Comparison of ENCODE assay signal across 10 cellular contexts in the genomic region with DNA sequence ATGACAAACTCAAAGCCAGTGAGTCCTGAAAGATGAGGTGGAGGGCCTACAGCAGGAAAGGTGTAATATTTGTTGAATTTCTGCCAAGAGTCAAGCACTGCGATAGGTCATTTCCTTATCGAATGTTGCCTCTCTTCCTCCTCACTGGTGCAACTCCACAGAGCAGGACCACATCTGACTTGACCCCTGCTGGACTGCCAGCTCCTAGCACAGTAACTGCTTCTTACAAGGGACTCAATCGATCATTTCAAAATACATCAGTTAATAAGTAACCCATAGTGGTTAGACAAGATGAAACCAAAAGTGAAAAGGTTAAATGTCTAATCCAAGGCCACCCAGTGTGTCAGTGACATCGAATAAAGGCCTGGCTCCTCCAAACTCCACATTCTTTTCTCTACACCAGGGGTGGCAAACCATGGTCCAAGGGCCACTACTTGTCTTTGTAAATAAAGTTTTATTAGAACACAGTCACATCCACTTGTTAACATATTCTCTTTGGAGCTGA.
A peak's percentile ranks its signal among the peaks of the same experiment; 100 is the strongest.
DNase-seq lines count a peak whose midpoint lies in the region; ATAC-seq, FAIRE-seq and TF ChIP-seq lines count a peak whose summit lies in the region.
"Had no signal": no experiment of that assay in that cellular context is flagged by ENCODE, and none has a peak within 500 bp of the region (broad histone marks: within the 10 kb centered on the region; RNA-seq: fewer than 3 reads in every experiment).

No MANE protein-coding gene starts in this region.

- intact Hi-C loops in heart right ventricle (cut with DNase I), result no loop called here

- H3K36me3 ChIP-seq in heart right ventricle, result peaks cover 0 to 18% (median 0%) of the 10 kb centered on the region in 9 donors

- H3K9me3 ChIP-seq in heart right ventricle, result no peaks in the 10 kb centered on the region

- WGBS in heart right ventricle, 2 donors, result 69 to 79% methylated on average over 4 of the region's 4 CpGs

- H3K4me3 ChIP-seq in heart right ventricle, result no peak overlapping the region

- ATAC-seq in GM21515 (IDR thresholded peaks at IDR 0.05; ENCODE audit: unreplicated experiment) (peak; percentile 88), HG03432 (IDR thresholded peaks at IDR 0.05; ENCODE audit: unreplicated experiment) (peak; percentile 91), heart right ventricle (no peak)

- DNase-seq in glomerular visceral epithelial cell (ENCODE audit: extremely low spot score), result peak; percentile 29
- no peak for DNase-seq in SKM-1 (lab: John Stamatoyannopoulos, UW; ENCODE audit: unreplicated experiment)
- no peak for DNase-seq in heart right ventricle
- DNase-seq in AML-193 (lab: John Stamatoyannopoulos, UW), result no peak
- DNase-seq in GM12891 (ENCODE audit: insufficient read length, low spot score), result no peak
- DNase-seq: DMS79 treated with DMSO at 0.1 percent for 48 hours had no signal

- no peak overlapping the region for H3K27ac ChIP-seq in heart right ventricle

- FAIRE-seq in GM12891 (lab: Jason Lieb, UNC), result no peak
- FAIRE-seq: TTC549 had no signal

- H3K4me1 ChIP-seq in heart right ventricle, result peaks cover 0 to 12% (median 4%) of the 10 kb centered on the region in 9 donors

- H3K27me3 ChIP-seq in heart right ventricle, result no peaks in the 10 kb centered on the region

- no peak for TF ChIP-seq POLR2A in GM12891 (IDR thresholded peaks at IDR 0.05; ENCODE audit: low read depth, low read length)

- TF ChIP-seq CTCF in GM12873 (IDR thresholded peaks at IDR 0.05; ENCODE audit: insufficient read depth, low read depth, low read length, missing control alignments) (peak; percentile 20), heart right ventricle (IDR thresholded peaks at IDR 0.05) (no peak)

TF ChIP-seq in GM12891, 5 proteins besides CTCF, POLR2A, EP300 and RAD21:
- no peak for TF ChIP-seq TAF1 (IDR thresholded peaks at IDR 0.05; ENCODE audit: low read depth, low read length)

Comparison
In these comparisons a context has a peak if more than half of its experiments do, and no peak if none do; other contexts are left out.
1. ATAC-seq: peak in GM21515 (single experiment) and HG03432 (single experiment); none in heart right ventricle (0 of 8).